ENCODE assay signal across 1 cellular context in genomic region chr17:41583137-41584127, GRCh38.
TF ChIP-seq lines count a peak whose summit lies in the region.

No MANE protein-coding gene starts in this region.

TF ChIP-seq in HepG2, 621 proteins besides CTCF, POLR2A, EP300 and RAD21:
- TF ChIP-seq ZNF740 (CRISPR knock-in tag; IDR thresholded peaks at IDR 0.05) (peak; percentile 84), ZFY (CRISPR knock-in tag; IDR thresholded peaks at IDR 0.05) (peak; percentile 16; the same call in 1 of the 2 replicates), ZMAT3 (CRISPR knock-in tag; conservative IDR thresholded peaks at IDR 0.05) (no peak), POLR2G (IDR thresholded peaks at IDR 0.05; ENCODE audit: low read depth, low read length) (no peak), ZNF704 (CRISPR knock-in tag; IDR thresholded peaks at IDR 0.05; ENCODE audit: borderline replicate concordance) (no peak), ZNF710 (CRISPR knock-in tag; IDR thresholded peaks at IDR 0.05; ENCODE audit: borderline replicate concordance) (no peak), ZBTB33 (CRISPR knock-in tag; IDR thresholded peaks at IDR 0.05) (0 out of 2 replicates have a peak, but pooled peaks have one; percentile 30), HNF4A (CRISPR knock-in tag; IDR thresholded peaks at IDR 0.05) (0 out of 2 replicates have a peak, but pooled peaks have one; percentile 15), PATZ1 (CRISPR knock-in tag; IDR thresholded peaks at IDR 0.05) (0 out of 2 replicates have a peak, but pooled peaks have one; percentile 42)
